Comparison of ENCODE assay signal across 31 cellular contexts in genomic region chr7:122518488-122518887, GRCh38.
A peak's percentile ranks its signal among the peaks of the same experiment; 100 is the strongest.
DNase-seq lines count a peak whose midpoint lies in the region; ATAC-seq, FAIRE-seq and TF ChIP-seq lines count a peak whose summit lies in the region.
"Had no signal": no experiment of that assay in that cellular context is flagged by ENCODE, and none has a peak within 500 bp of the region (broad histone marks: within the 10 kb centered on the region; RNA-seq: fewer than 3 reads in every experiment).

No MANE protein-coding gene starts in this region.

- no peak overlapping the region for H3K27ac Mint-ChIP-seq in Caco-2 (ENCODE audit: unreplicated experiment)
- H3K27ac Mint-ChIP-seq: activated CD4-positive, alpha-beta T cell treated with anti-CD3 and anti-CD28 coated beads for 36 hours; activated CD8-positive, alpha-beta T cell treated with anti-CD3 and anti-CD28 coated beads for 36 hours; activated naive CD4-positive, alpha-beta T cell treated with anti-CD3 and anti-CD28 coated beads, Interleukin-2, amount 10 ng/mL, durations not matched to agents 7 days and 5 days; mesothelial cell of epicardium; naive B cell; progenitor cell of endocrine pancreas had no signal

- H3K9me3 ChIP-seq in IMR-90 (ENCODE audit: control insufficient read depth, insufficient read depth, low read length) (no peaks in the 10 kb centered on the region), GM12878 (replicated peaks; ENCODE audit: control insufficient read depth, insufficient read depth, low read length) (no peaks in the 10 kb centered on the region), Caco-2 (no peaks in the 10 kb centered on the region)
- H3K9me3 ChIP-seq: sigmoid colon, stomach had no signal

- H3K4me3 ChIP-seq in IMR-90 (ENCODE audit: insufficient read depth, low read depth, low read length) (no peak overlapping the region), GM12878 (no peak overlapping the region), Caco-2 (ENCODE audit: low read depth, low read length) (no peak overlapping the region)
- H3K4me3 ChIP-seq: adrenal gland, sigmoid colon, stomach had no signal

- H4K91ac ChIP-seq in IMR-90 (ENCODE audit: insufficient read depth, low read depth, low read length): no peak overlapping the region

- H4K20me1 ChIP-seq in IMR-90 (ENCODE audit: insufficient read depth, low read length) (no peaks in the 10 kb centered on the region), GM12878 (ENCODE audit: control insufficient read depth, insufficient read depth) (no peaks in the 10 kb centered on the region)

- peaks cover 3% of the 10 kb centered on the region for H3K27me3 Mint-ChIP-seq in Caco-2 (ENCODE audit: insufficient read depth, unreplicated experiment)
- H3K27me3 Mint-ChIP-seq: activated CD4-positive, alpha-beta T cell treated with anti-CD3 and anti-CD28 coated beads for 36 hours; activated CD8-positive, alpha-beta T cell treated with anti-CD3 and anti-CD28 coated beads for 36 hours; activated naive CD4-positive, alpha-beta T cell treated with anti-CD3 and anti-CD28 coated beads, Interleukin-2, amount 10 ng/mL, durations not matched to agents 7 days and 5 days; progenitor cell of endocrine pancreas had no signal

- intact Hi-C loops in IMR-90 (cut with micrococcal nuclease) (loop anchor here (5.0 kb wide), 1 partner anchor 1791 kb away; no protein-coding TSS in a partner anchor), GM12878 (cut with micrococcal nuclease; ENCODE audit: unreplicated experiment) (no loop called here), Caco-2 (cut with micrococcal nuclease; ENCODE audit: unreplicated experiment) (no loop called here)

- no peak overlapping the region for H3K23ac ChIP-seq in IMR-90 (ENCODE audit: low read depth, low read length)

- H3K18ac ChIP-seq in IMR-90 (ENCODE audit: low read depth, low read length): no peak overlapping the region

- peak; percentile 35 for DNase-seq in DMS53 (lab: John Stamatoyannopoulos, UW)
- DNase-seq in DMS53 treated with DMSO at 0.1 percent for 48 hours (lab: John Stamatoyannopoulos, UW; ENCODE audit: unreplicated experiment): no peak
- no peak for DNase-seq in IMR-90
- DNase-seq in GM12878 (ENCODE audit: low read depth, low spot score): no peak
- peak; percentile 13 for DNase-seq in kidney tubule cell (ENCODE audit: low spot score)
- DNase-seq in Caco-2: no peak
- no peak for DNase-seq in OCI-M1 (lab: John Stamatoyannopoulos, UW)
- DNase-seq: activated CD4-positive, alpha-beta T cell treated with anti-CD3 and anti-CD28 coated beads for 36 hours; activated CD8-positive, alpha-beta T cell treated with anti-CD3 and anti-CD28 coated beads for 36 hours; activated naive CD4-positive, alpha-beta T cell treated with anti-CD3 and anti-CD28 coated beads, Interleukin-2, amount 10 ng/mL, durations not matched to agents 7 days and 5 days; adrenal gland; brain microvascular endothelial cell; hippocampal formation; naive B cell; NCI-H1105; NCI-H187 treated with DMSO at 0.1 percent for 48 hours; NCI-H524 treated with DMSO at 0.1 percent for 48 hours; NK-92 treated with Interleukin-12 subunit alpha and Interleukin-12 subunit beta, amount 100 ng/mL, for 24 hours; SIG-M5; sigmoid colon; stimulated activated CD4-positive, alpha-beta T cell treated with anti-CD3 and anti-CD28 coated beads, Interleukin-12 subunit alpha, Interleukin-12 subunit beta, amount 100 ng/mL, for 4 hours; stimulated activated CD4-positive, alpha-beta T cell treated with anti-CD3 and anti-CD28 coated beads, Interleukin-2, amount 100 ng/mL, for 48 hours; stomach; SW 1271 had no signal

- no peak overlapping the region for H2BK15ac ChIP-seq in IMR-90 (ENCODE audit: low read depth, low read length)

- TF ChIP-seq RAD21 in IMR-90 (IDR thresholded peaks at IDR 0.05; ENCODE audit: low read length) (no peak), GM12878 (IDR thresholded peaks at IDR 0.05; ENCODE audit: insufficient read depth, low read depth, low read length) (no peak)

- ATAC-seq in IMR-90 (ENCODE audit: low read depth) (no peak), GM12878 (peak; percentile 72), HG03571 (IDR thresholded peaks at IDR 0.05; ENCODE audit: unreplicated experiment) (no peak)
- ATAC-seq: activated CD4-positive, alpha-beta T cell treated with anti-CD3 and anti-CD28 coated beads for 36 hours; activated CD8-positive, alpha-beta T cell treated with anti-CD3 and anti-CD28 coated beads for 36 hours; Panc1 had no signal

- no peaks in the 10 kb centered on the region for H3K36me3 ChIP-seq in IMR-90 (ENCODE audit: control insufficient read depth, insufficient read depth, low read length)
- no peaks in the 10 kb centered on the region for H3K36me3 ChIP-seq in GM12878 (ENCODE audit: control insufficient read depth in 2 of 2, insufficient read depth in 2 of 2, low read length in 1 of 2)
- H3K36me3 ChIP-seq in Caco-2 (ENCODE audit: control insufficient read depth, insufficient read depth, low read length): no peaks in the 10 kb centered on the region
- H3K36me3 ChIP-seq: adrenal gland, brain microvascular endothelial cell, sigmoid colon, stomach had no signal

- no peak overlapping the region for H2BK5ac ChIP-seq in IMR-90 (ENCODE audit: low read depth, low read length, poor library complexity, severe bottlenecking)

- H3K4me1 Mint-ChIP-seq in Caco-2 (ENCODE audit: low read depth, unreplicated experiment): no peaks in the 10 kb centered on the region
- H3K4me1 Mint-ChIP-seq: activated CD4-positive, alpha-beta T cell treated with anti-CD3 and anti-CD28 coated beads for 36 hours; activated naive CD4-positive, alpha-beta T cell treated with anti-CD3 and anti-CD28 coated beads, Interleukin-2, amount 10 ng/mL, durations not matched to agents 7 days and 5 days; mesothelial cell of epicardium; naive B cell had no signal

- WGBS in IMR-90 (ENCODE audit: extremely low coverage in 2 of 2, insufficient read length in 1 of 2), 2 experiments: no CpG with 5 or more reads among the region's 4 CpGs
- WGBS in GM12878 (ENCODE audit: insufficient coverage, insufficient replicate concordance, low lambda C conversion rate, missing lambda C conversion rate): 28% methylated on average over 4 of the region's 4 CpGs

- no peak overlapping the region for H2BK120ac ChIP-seq in IMR-90 (ENCODE audit: low read depth, low read length)

- H3K4me3 Mint-ChIP-seq in Caco-2 (ENCODE audit: unreplicated experiment): no peak overlapping the region
- H3K4me3 Mint-ChIP-seq: activated CD4-positive, alpha-beta T cell treated with anti-CD3 and anti-CD28 coated beads for 36 hours; activated CD8-positive, alpha-beta T cell treated with anti-CD3 and anti-CD28 coated beads for 36 hours; activated naive CD4-positive, alpha-beta T cell treated with anti-CD3 and anti-CD28 coated beads, Interleukin-2, amount 10 ng/mL, durations not matched to agents 7 days and 5 days; mesothelial cell of epicardium; naive B cell had no signal

- no peak for TF ChIP-seq CTCF in IMR-90 (conservative IDR thresholded peaks at IDR 0.05; ENCODE audit: low read depth, low read length)
- TF ChIP-seq CTCF in GM12878 (IDR thresholded peaks at IDR 0.05 in 2 of 3, conservative IDR thresholded peaks at IDR 0.05 in 1 of 3; ENCODE audit: control insufficient read depth in 2 of 3, extremely low read depth in 1 of 3, insufficient read depth in 1 of 3, low read depth in 3 of 3, low read length in 3 of 3): no peak
- TF ChIP-seq CTCF in Caco-2 (IDR thresholded peaks at IDR 0.05; ENCODE audit: insufficient read depth in 1 of 2, low read depth in 1 of 2, low read length in 1 of 2, severe bottlenecking in 1 of 2, unreplicated experiment in 1 of 2): no peak

- no peak overlapping the region for H3K4ac ChIP-seq in IMR-90 (ENCODE audit: low read depth, low read length)

- no peak overlapping the region for H3K14ac ChIP-seq in IMR-90 (replicated peaks; ENCODE audit: low read depth, low read length)

- no peak overlapping the region for H3K56ac ChIP-seq in IMR-90 (ENCODE audit: extremely low read depth, insufficient read depth, low read length)

- H3K4me2 ChIP-seq in IMR-90 (ENCODE audit: low read depth, low read length): no peak overlapping the region
- no peak overlapping the region for H3K4me2 ChIP-seq in GM12878 (ENCODE audit: control insufficient read depth, insufficient read depth)

- SMC1A ChIA-PET in GM12878 (lab: Charles Lee; ENCODE audit: uncharacterized antibody, unreplicated experiment): interaction anchor here (0.8 to 1.1 kb wide), 2 partner anchors 9 to 14 kb away, joined by 3 to 5 read pairs; no protein-coding TSS in a partner anchor

- H3K27me3 ChIP-seq in IMR-90 (ENCODE audit: control insufficient read depth, insufficient read depth, low read length) (no peaks in the 10 kb centered on the region), GM12878 (replicated peaks in 1 of 2; ENCODE audit: control insufficient read depth in 2 of 2, insufficient read depth in 2 of 2, low read length in 1 of 2) (no peaks in the 10 kb centered on the region), Caco-2 (replicated peaks; ENCODE audit: control insufficient read depth, insufficient read depth, low read length) (no peaks in the 10 kb centered on the region)
- H3K27me3 ChIP-seq: adrenal gland, brain microvascular endothelial cell, sigmoid colon, stomach had no signal

- H3K79me2 ChIP-seq in GM12878 (ENCODE audit: control insufficient read depth, insufficient read depth, low read length): no peaks in the 10 kb centered on the region

- H4K8ac ChIP-seq in IMR-90 (ENCODE audit: low read depth in 2 of 2, low read length in 2 of 2): no peak overlapping the region

- in situ Hi-C loops in IMR-90 (cut with MboI; ENCODE audit: low sequenced_read_pairs) (no loop called here), GM12878 (cut with MboI) (no loop called here)

- TF ChIP-seq EP300 in GM12878 (IDR thresholded peaks at IDR 0.05; ENCODE audit: borderline replicate concordance in 1 of 2, control insufficient read depth in 1 of 2, low read depth in 2 of 2, low read length in 2 of 2): no peak

- H3K79me1 ChIP-seq in IMR-90 (ENCODE audit: low read depth in 1 of 2, low read length in 2 of 2): no peaks in the 10 kb centered on the region

- POLR2A ChIA-PET in IMR-90 (lab: Charles Lee; ENCODE audit: unreplicated experiment) (no interaction called here), GM12878 (lab: Charles Lee) (no interaction called here), Caco-2 (lab: Charles Lee) (no interaction called here)

- H4K5ac ChIP-seq in IMR-90 (ENCODE audit: low read depth, low read length): no peak overlapping the region

- no peak overlapping the region for H2AFZ ChIP-seq in IMR-90 (replicated peaks; ENCODE audit: low read length, poor library complexity)
- H2AFZ ChIP-seq in GM12878 (ENCODE audit: control insufficient read depth, low read depth, low read length): no peak overlapping the region

- H3K9me3 Mint-ChIP-seq in Caco-2 (ENCODE audit: unreplicated experiment): no peaks in the 10 kb centered on the region
- H3K9me3 Mint-ChIP-seq: activated naive CD4-positive, alpha-beta T cell treated with anti-CD3 and anti-CD28 coated beads, Interleukin-2, amount 10 ng/mL, durations not matched to agents 7 days and 5 days; mesothelial cell of epicardium had no signal

- BruUV-seq in IMR-90 (replicated peaks; lab: Mats Ljungman, UMichigan) (no TSS peak), GM12878 (replicated peaks; lab: Mats Ljungman, UMichigan) (no TSS peak), Caco-2 (replicated peaks; lab: Mats Ljungman, UMichigan) (no TSS peak)

- H2BK20ac ChIP-seq in IMR-90 (ENCODE audit: low read depth, low read length): no peak overlapping the region

- H3K9ac ChIP-seq in IMR-90 (ENCODE audit: low read depth, low read length) (no peak overlapping the region), GM12878 (ENCODE audit: control insufficient read depth, insufficient read depth, low read length) (no peak overlapping the region)

- H3K4me1 ChIP-seq in IMR-90 (ENCODE audit: control insufficient read depth, insufficient read depth, low read length) (no peaks in the 10 kb centered on the region), GM12878 (ENCODE audit: control insufficient read depth, insufficient read depth, low read length) (no peaks in the 10 kb centered on the region), Caco-2 (no peaks in the 10 kb centered on the region)
- H3K4me1 ChIP-seq: adrenal gland, sigmoid colon, stomach had no signal

- dilution Hi-C loops in IMR-90 (cut with HindIII; ENCODE audit: low sequenced_read_pairs, unreplicated experiment): no loop called here

- RAD21 ChIA-PET in GM12878 (lab: Charles Lee; ENCODE audit: unreplicated experiment): interaction anchor here (0.8 to 1.6 kb wide), 3 partner anchors 10 to 41 kb away, joined by 3 to 5 read pairs (median 4); no protein-coding TSS in a partner anchor

- H2AK5ac ChIP-seq in IMR-90 (ENCODE audit: low read depth, low read length): no peak overlapping the region

- CTCF ChIA-PET in IMR-90 (lab: Yijun Ruan, JAX) (no interaction called here), GM12878 (lab: Yijun Ruan, JAX) (interaction anchor here (0.6 to 1.6 kb wide), 5 partner anchors 10 to 301 kb away, joined by 3 to 8 read pairs (median 4); no protein-coding TSS in a partner anchor), Caco-2 (lab: Charles Lee) (no interaction called here)

- TF ChIP-seq POLR2A in IMR-90 (IDR thresholded peaks at IDR 0.05; ENCODE audit: low read depth, low read length): no peak
- no peak for TF ChIP-seq POLR2A in GM12878 (IDR thresholded peaks at IDR 0.05; ENCODE audit: low read depth, low read length)

- H3K27ac ChIP-seq in IMR-90 (ENCODE audit: insufficient read depth, low read length): no peak overlapping the region
- no peak overlapping the region for H3K27ac ChIP-seq in GM12878 (ENCODE audit: control insufficient read depth, insufficient read depth)
- H3K27ac ChIP-seq: 22Rv1, adrenal gland, brain microvascular endothelial cell, sigmoid colon, stomach had no signal

- no peak overlapping the region for H2AK9ac ChIP-seq in IMR-90 (replicated peaks; ENCODE audit: low read depth, low read length, poor library complexity)

- H3K9me1 ChIP-seq in IMR-90 (ENCODE audit: insufficient read depth, low read length): no peaks in the 10 kb centered on the region

- FAIRE-seq in GM12878 (lab: Jason Lieb, UNC): no peak
- FAIRE-seq: D721Med, urothelium cell line had no signal

- H3K36me3 Mint-ChIP-seq in Caco-2 (ENCODE audit: insufficient read depth, unreplicated experiment): no peaks in the 10 kb centered on the region
- H3K36me3 Mint-ChIP-seq: activated naive CD4-positive, alpha-beta T cell treated with anti-CD3 and anti-CD28 coated beads, Interleukin-2, amount 10 ng/mL, durations not matched to agents 7 days and 5 days; mesothelial cell of epicardium; naive B cell had no signal

Comparison
In these comparisons a context has a peak if more than half of its experiments do, and no peak if none do; other contexts are left out.
1. DNase-seq: peak in DMS53 (single experiment) and kidney tubule cell (single experiment); none in DMS53 treated with DMSO at 0.1 percent for 48 hours (single experiment), IMR-90 (single experiment), GM12878 (single experiment), Caco-2 (0 of 2) and OCI-M1 (single experiment).